In genomic region chr10:44968887-44969400, GRCh38 we compare ENCODE assay signal across 14 cellular contexts. TPM values are rescaled to one million over a fixed set of nuclear protein-coding genes. Genes with fewer than 3 reads are reported as not detected.
A peak's percentile ranks its signal among the peaks of the same experiment; 100 is the strongest.
DNase-seq lines count a peak whose midpoint lies in the region; ATAC-seq and TF ChIP-seq lines count a peak whose summit lies in the region.
"Had no signal": no experiment of that assay in that cellular context is flagged by ENCODE, and none has a peak within 500 bp of the region (broad histone marks: within the 10 kb centered on the region; RNA-seq: fewer than 3 reads in every experiment).

No MANE protein-coding gene starts in this region.

- H3K36me3 ChIP-seq in stomach (peaks cover 9 to 41% (median 30%) of the 10 kb centered on the region in 4 donors), WERI-Rb-1 (peaks cover 11% of the 10 kb centered on the region)

- peak overlapping the region; percentile 18 for H3K27ac ChIP-seq in right cardiac atrium (ENCODE audit: low read length)
- H3K27ac ChIP-seq in stomach = peak overlapping the region in 3 of 5 donors; percentile 44 to 70 (median 65)
- no peak overlapping the region for H3K27ac ChIP-seq in WERI-Rb-1

- peaks cover 47% of the 10 kb centered on the region for H3K4me1 ChIP-seq in right cardiac atrium (ENCODE audit: control insufficient read depth, insufficient read depth, low read length)
- H3K4me1 ChIP-seq in stomach = peaks cover 40 to 68% (median 60%) of the 10 kb centered on the region in 4 donors

- no peak for TF ChIP-seq EP300 in stomach (IDR thresholded peaks at IDR 0.05)

- in situ Hi-C loops in GM13977 (cut with MboI; ENCODE audit: low pct_unique_long_range_greater_than_20kb, low sequenced_read_pairs, unreplicated experiment) = no loop called here

- H3K27me3 Mint-ChIP-seq in T-helper 2 cell treated with Interferon-gamma antibody and Interleukin-4, amounts not matched to agents 5 μg/mL and 100 μg/mL, for 36 hours (ENCODE audit: low read depth) = no peaks in the 10 kb centered on the region
- H3K27me3 Mint-ChIP-seq: activated naive CD8-positive, alpha-beta T cell; IgD-negative memory B cell had no signal

- peaks cover 30% of the 10 kb centered on the region for H3K4me1 Mint-ChIP-seq in T-helper 2 cell treated with Interferon-gamma antibody and Interleukin-4, amounts not matched to agents 5 μg/mL and 100 μg/mL, for 36 hours (ENCODE audit: low read depth)

- H3K9me3 ChIP-seq in right cardiac atrium (ENCODE audit: control insufficient read depth, low read length) (no peaks in the 10 kb centered on the region), stomach (no peaks in the 10 kb centered on the region), WERI-Rb-1 (ENCODE audit: severe bottlenecking) (no peaks in the 10 kb centered on the region)

- no peaks in the 10 kb centered on the region for H3K27me3 ChIP-seq in right cardiac atrium (ENCODE audit: control insufficient read depth, insufficient read depth)
- no peaks in the 10 kb centered on the region for H3K27me3 ChIP-seq in stomach
- H3K27me3 ChIP-seq in WERI-Rb-1 (ENCODE audit: insufficient read depth, low read depth, severe bottlenecking) = no peaks in the 10 kb centered on the region

- 67% methylated on average over 6 of the region's 6 CpGs for WGBS in right cardiac atrium
- 75 to 82% (median 80%) methylated on average over 5 to 6 of the region's 6 CpGs for WGBS in stomach, 5 donors

- no peaks in the 10 kb centered on the region for H3K36me3 Mint-ChIP-seq in T-helper 2 cell treated with Interferon-gamma antibody and Interleukin-4, amounts not matched to agents 5 μg/mL and 100 μg/mL, for 36 hours (ENCODE audit: low read depth)
- H3K36me3 Mint-ChIP-seq: activated naive CD8-positive, alpha-beta T cell; IgD-negative memory B cell had no signal

- no peaks in the 10 kb centered on the region for H3K9me3 Mint-ChIP-seq in T-helper 2 cell treated with Interferon-gamma antibody and Interleukin-4, amounts not matched to agents 5 μg/mL and 100 μg/mL, for 36 hours
- H3K9me3 Mint-ChIP-seq: IgD-negative memory B cell, nephron progenitor cell had no signal

- H3K4me3 ChIP-seq in NB4 (ENCODE audit: low read depth, low read length) (peak overlapping the region; percentile 46), right cardiac atrium (ENCODE audit: low read length) (no peak overlapping the region), stomach (no peak overlapping the region), WERI-Rb-1 (ENCODE audit: low read depth, low read length) (no peak overlapping the region)

- no peak for DNase-seq in T-helper 2 cell treated with Interferon-gamma antibody and Interleukin-4, amounts not matched to agents 5 μg/mL and 100 μg/mL, for 36 hours (ENCODE audit: low spot score)
- no peak for DNase-seq in T-helper 2 cell
- DNase-seq in NB4 (ENCODE audit: low read depth) = peak; percentile 80
- no peak for DNase-seq in right cardiac atrium
- DNase-seq in stomach = no peak
- no peak for DNase-seq in GM13977 (ENCODE audit: low spot score)
- no peak for DNase-seq in WERI-Rb-1
- no peak for DNase-seq in HUDEP-2 (lab: John Stamatoyannopoulos, UW; ENCODE audit: unreplicated experiment in 76 of 76)
- DNase-seq: 8988T, nephron progenitor cell had no signal

- intact Hi-C loops in right cardiac atrium (cut with DNase I) = no loop called here
- intact Hi-C loops in stomach (cut with DNase I; ENCODE audit: low total_unique reads) = loop anchor here (5.0 kb wide), 1 partner anchor 37 kb away; no protein-coding TSS in a partner anchor

- TF ChIP-seq CTCF in NB4 (IDR thresholded peaks at IDR 0.05; ENCODE audit: low read depth, low read length) = no peak
- no peak for TF ChIP-seq CTCF in stomach (IDR thresholded peaks at IDR 0.05)
- TF ChIP-seq CTCF in GM13977 (IDR thresholded peaks at IDR 0.05; ENCODE audit: extremely low read depth, insufficient read depth, missing control alignments) = no peak
- no peak for TF ChIP-seq CTCF in WERI-Rb-1 (IDR thresholded peaks at IDR 0.05; ENCODE audit: low read depth, low read length)

- no peak for ATAC-seq in right cardiac atrium
- ATAC-seq: Panc1 had no signal

- peak overlapping the region; percentile 0 for H3K4me3 Mint-ChIP-seq in T-helper 2 cell treated with Interferon-gamma antibody and Interleukin-4, amounts not matched to agents 5 μg/mL and 100 μg/mL, for 36 hours
- H3K4me3 Mint-ChIP-seq: activated naive CD8-positive, alpha-beta T cell; nephron progenitor cell had no signal

- H3K27ac Mint-ChIP-seq in T-helper 2 cell treated with Interferon-gamma antibody and Interleukin-4, amounts not matched to agents 5 μg/mL and 100 μg/mL, for 36 hours = peak overlapping the region; percentile 29
- H3K27ac Mint-ChIP-seq: activated naive CD8-positive, alpha-beta T cell; nephron progenitor cell had no signal

- TF ChIP-seq POLR2A in NB4 (IDR thresholded peaks at IDR 0.05; ENCODE audit: extremely low read depth, insufficient read length) (no peak), stomach (IDR thresholded peaks at IDR 0.05) (no peak)

RNA-seq across cellular contexts. Expression of gene RASSF4, which starts 9.3 kb away (rescaled TPM):
- total RNA-seq in right cardiac atrium = 10 to 100 TPM; 57.9 to 92.1 (median 76.3) TPM
- polyA plus RNA-seq in right cardiac atrium = 45.4 TPM
- 10 to 100 TPM in 4 of 5 donors, 1 to 10 TPM in 1; 7.8 to 74.5 (median 22.7) TPM for total RNA-seq in stomach
- polyA plus RNA-seq in stomach = 10 to 100 TPM in 2 of 3 donors, 1 to 10 TPM in 1; 7.8 to 13.7 (median 10.4) TPM

RNA-seq across cellular contexts. Expression of gene DEPP1, which starts 9.7 kb away (rescaled TPM):
- total RNA-seq in right cardiac atrium (10 to 100 TPM; 18.8 to 43.8 (median 23.8) TPM), stomach (10 to 100 TPM in 4 of 5 donors, 1 to 10 TPM in 1; 9.8 to 72.9 (median 29.0) TPM)
- polyA plus RNA-seq in right cardiac atrium (32.5 TPM), stomach (10 to 100 TPM; 24.4 to 65.1 (median 42.0) TPM)
- polyA plus RNA-seq: IgD-negative memory B cell had no signal

RNA-seq across cellular contexts. Expression of gene ZNF22, which starts 31.8 kb away (rescaled TPM):
- 10 to 100 TPM; 15.4 to 20.7 (median 19.2) TPM for total RNA-seq in right cardiac atrium
- 14.8 TPM for polyA plus RNA-seq in right cardiac atrium
- total RNA-seq in stomach = 10 to 100 TPM in 3 of 5 donors, 1 to 10 TPM in 1, under 1 TPM in 1; 0.58 to 39.8 (median 13.4) TPM
- 10 to 100 TPM; 12.1 to 23.5 (median 20.2) TPM for polyA plus RNA-seq in stomach

RNA-seq across cellular contexts. Expression of gene TMEM72, which starts 57.8 kb away (rescaled TPM):
- total RNA-seq in right cardiac atrium (under 1 TPM in 3 of 4 donors, not detected in 1; 0.23 to 0.71 (median 0.29) TPM), stomach (10 to 100 TPM in 1 of 5 donors, 1 to 10 TPM in 1, not detected in 3; 1.3 to 30.4 TPM)
- polyA plus RNA-seq in right cardiac atrium (0.14 TPM), stomach (under 1 TPM in 1 of 3 donors, not detected in 2; 0.13 TPM)
- total RNA-seq: subcutaneous adipose tissue had no signal
- polyA plus RNA-seq: IgD-negative memory B cell had no signal
